8 cellular contexts compared by ENCODE assay signal in genomic region chr17:4833178-4833940, GRCh38. TPM values are rescaled to one million over a fixed set of nuclear protein-coding genes. Genes with fewer than 3 reads are reported as not detected.
DNase-seq lines count a peak whose midpoint lies in the region; ATAC-seq and TF ChIP-seq lines count a peak whose summit lies in the region.

Gene MINK1, plus strand, starts transcription at chr17:4833340. Its CDS starts 244 bp downstream, at chr17:4833584.

- H3K36me3 ChIP-seq in HUES6 (ENCODE audit: control insufficient read depth, insufficient read depth, low read length), result 0 out of 2 replicates have a peak, but pooled peaks cover 4% of the 10 kb centered on the region
- peaks cover 25% of the 10 kb centered on the region; the same call in 1 of the 2 replicates for H3K36me3 ChIP-seq in OCI-LY7 (ENCODE audit: insufficient read depth, low read length)
- H3K36me3 ChIP-seq in mucosa of rectum (ENCODE audit: control insufficient read depth in 2 of 2, insufficient read depth in 2 of 2, low read length in 2 of 2), result peaks cover 4 to 11% of the 10 kb centered on the region in 2 donors

- H3K9me2 ChIP-seq in OCI-LY7 (ENCODE audit: insufficient read depth, low read length), result no peaks in the 10 kb centered on the region

- no peaks in the 10 kb centered on the region for H3K27me3 ChIP-seq in HUES6 (ENCODE audit: control insufficient read depth, insufficient read depth, low read length)
- H3K27me3 ChIP-seq in mucosa of rectum (ENCODE audit: control insufficient read depth in 2 of 2, insufficient read depth in 2 of 2, low read length in 2 of 2), result no peaks in the 10 kb centered on the region

- CTCF ChIA-PET in OCI-LY7 (lab: Charles Lee; ENCODE audit: unreplicated experiment), result interaction anchor here (0.9 kb wide), 1 partner anchor 43 kb away, joined by 3 read pairs; no protein-coding TSS in a partner anchor

- H2AFZ ChIP-seq in OCI-LY7 (ENCODE audit: low read length), result peak within 1 kb of the TSS; percentile 91; the same call in 1 of the 2 replicates

- H3K4me3 ChIP-seq in HUES6 (ENCODE audit: low read depth, low read length), result peak within 1 kb of the TSS; percentile 88
- peak within 1 kb of the TSS; percentile 87 for H3K4me3 ChIP-seq in OCI-LY7 (ENCODE audit: low read depth, low read length, poor library complexity, severe bottlenecking)
- H3K4me3 ChIP-seq in mucosa of rectum (ENCODE audit: low read length in 2 of 2), result peak within 1 kb of the TSS; percentile 88 to 95

- POLR2A ChIA-PET in OCI-LY7 (lab: Charles Lee), result interaction anchor here (0.7 to 1.3 kb wide), 2 partner anchors 43 to 107 kb away, joined by 3 to 4 read pairs; partner anchors contain the start of genes RNF167 and SLC25A11

- no peaks in the 10 kb centered on the region for H4K20me1 ChIP-seq in OCI-LY7 (ENCODE audit: insufficient read depth, low read length)

- peak within 1 kb of the TSS; percentile 80 for H3K4me2 ChIP-seq in OCI-LY7 (ENCODE audit: low read length)

- DNase-seq in D341Med (ENCODE audit: low spot score) (peak; percentile 96), OCI-LY7 (ENCODE audit: low spot score) (peak; percentile 96), activated T-cell treated with anti-CD3 and anti-CD28 coated beads for 48 hours (ENCODE audit: low read depth) (peak; percentile 90), epithelial cell of prostate (ENCODE audit: low read depth, low spot score) (peak; percentile 60)
- peak; percentile 65 to 82 for DNase-seq in stimulated activated CD8-positive, alpha-beta memory T cell treated with anti-CD3 and anti-CD28 coated beads, Interleukin-4, amount 100 ng/mL, for 4 hours (ENCODE audit: low read depth in 2 of 2, low spot score in 1 of 2)

- intact Hi-C loops in OCI-LY7 (cut with micrococcal nuclease; ENCODE audit: unreplicated experiment), result loop anchor here (2.0 to 5.0 kb wide), 2 partner anchors 27 to 196 kb away; partner anchors contain the start of gene PLD2

- H3K9ac ChIP-seq in HUES6 (ENCODE audit: low read length), result peak within 1 kb of the TSS; percentile 82
- H3K9ac ChIP-seq in mucosa of rectum (ENCODE audit: low read depth in 1 of 2, low read length in 2 of 2), result peak within 1 kb of the TSS; percentile 89 to 91

- peak; percentile 80 for ATAC-seq in GM21390 (IDR thresholded peaks at IDR 0.05; ENCODE audit: unreplicated experiment)

- no TSS peak for BruUV-seq in OCI-LY7 (replicated peaks; lab: Mats Ljungman, UMichigan)

- peaks cover 17% of the 10 kb centered on the region for H3K4me1 ChIP-seq in HUES6 (ENCODE audit: control insufficient read depth, insufficient read depth, low read length)
- H3K4me1 ChIP-seq in OCI-LY7 (ENCODE audit: insufficient read depth, low read length, poor library complexity, severe bottlenecking), result peaks cover 23% of the 10 kb centered on the region
- H3K4me1 ChIP-seq in mucosa of rectum (ENCODE audit: control insufficient read depth in 2 of 2, insufficient read depth in 2 of 2, low read length in 2 of 2), result peaks cover 23 to 25% of the 10 kb centered on the region in 2 donors

- H3K79me2 ChIP-seq in OCI-LY7 (ENCODE audit: insufficient read depth, low read depth, low read length), result peaks cover 37% of the 10 kb centered on the region

- H3K27ac ChIP-seq in HUES6 (ENCODE audit: low read depth, low read length), result peak within 1 kb of the TSS; percentile 52
- peak within 1 kb of the TSS; percentile 49 for H3K27ac ChIP-seq in OCI-LY7 (ENCODE audit: low read depth, low read length, poor library complexity, severe bottlenecking)
- H3K27ac ChIP-seq in epithelial cell of prostate, result peak within 1 kb of the TSS; percentile 86
- peak within 1 kb of the TSS; percentile 97 for H3K27ac ChIP-seq in mucosa of rectum (ENCODE audit: low read depth in 2 of 2, low read length in 2 of 2)

- TF ChIP-seq CTCF in OCI-LY7 (conservative IDR thresholded peaks at IDR 0.05; ENCODE audit: low read length), result no peak

- H3K9me3 ChIP-seq in HUES6 (ENCODE audit: control insufficient read depth, insufficient read depth, low read depth, low read length) (no peaks in the 10 kb centered on the region), OCI-LY7 (ENCODE audit: low read length) (no peaks in the 10 kb centered on the region), mucosa of rectum (ENCODE audit: control insufficient read depth in 2 of 2, low read length in 2 of 2) (no peaks in the 10 kb centered on the region)

RNA-seq across cellular contexts. Expression of gene MINK1, which starts in this region (rescaled TPM):
- 38.3 and 40.6 TPM in 2 replicates for total RNA-seq in OCI-LY7 (2014; rRNA removed; shearing (Covaris generic))
- 61.0 and 62.5 TPM in 2 replicates for total RNA-seq in OCI-LY7 (2022)

Comparison
In these comparisons a context has a peak if more than half of its experiments do, and no peak if none do; other contexts are left out.
1. Peak in every context shown above with its lines: DNase-seq, ATAC-seq, H3K4me3 ChIP-seq and H3K27ac ChIP-seq.